In the genomic region with DNA sequence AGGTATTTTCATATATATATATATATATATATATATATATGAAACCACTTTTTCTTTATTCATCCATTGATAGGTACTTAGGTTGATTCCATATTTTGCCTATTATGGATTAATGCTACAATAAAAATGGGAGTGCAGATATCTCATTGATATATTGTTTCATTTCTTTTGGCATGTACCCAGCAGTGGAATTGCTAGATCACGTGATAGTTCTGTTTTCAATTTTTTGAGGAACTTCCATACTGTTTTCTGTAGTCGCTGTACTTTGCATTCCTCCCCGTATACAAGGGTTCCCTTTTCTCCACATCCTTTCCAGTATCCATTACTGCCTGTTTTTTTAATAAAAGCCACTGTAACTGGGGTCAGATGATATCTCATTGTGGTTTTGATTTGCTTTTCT, we compare ENCODE assay signal across 21 cellular contexts.
"Had no signal": no experiment of that assay in that cellular context is flagged by ENCODE, and none has a peak within 500 bp of the region (broad histone marks: within the 10 kb centered on the region; RNA-seq: fewer than 3 reads in every experiment).

No MANE protein-coding gene starts in this region.

- H3K27ac Mint-ChIP-seq: mesothelial cell of epicardium; naive B cell; natural killer cell; nephron progenitor cell; neural progenitor cell; stimulated activated naive B cell treated with anti-CD40 and anti-IgM and Interleukin-4, amounts not matched to agents 10 μg/mL and 1 μg/mL and 100 μg/mL, for 72 hours had no signal

- DNase-seq: islet precursor cell; left ventricle myocardium inferior; mesendoderm; naive B cell; natural killer cell; nephron progenitor cell; occipital lobe; stimulated activated CD4-positive, alpha-beta T cell treated with anti-CD3 and anti-CD28 coated beads, Interleukin-12 subunit alpha, Interleukin-12 subunit beta, amount 100 ng/mL, for 4 hours; stimulated activated CD4-positive, alpha-beta T cell treated with anti-CD3 and anti-CD28 coated beads, Interleukin-15, amount 100 ng/mL, for 24 hours; stimulated activated CD4-positive, alpha-beta T cell treated with anti-CD3 and anti-CD28 coated beads, Interleukin-2, amount 100 ng/mL, for 24 hours; stimulated activated CD4-positive, alpha-beta T cell treated with anti-CD3 and anti-CD28 coated beads, Interleukin-4, amount 100 ng/mL, for 1 hour; stimulated activated naive B cell treated with anti-CD40 and anti-IgM and Interleukin-4, amounts not matched to agents 10 μg/mL and 1 μg/mL and 100 μg/mL, for 72 hours; stimulated activated naive CD8-positive, alpha-beta T cell treated with anti-CD3 and anti-CD28 coated beads, Interleukin-15, Interleukin-2, amounts not matched to agents 100 U/mL and 50 U/mL, for 24 hours; stomach; testis; thyroid gland; transverse colon; upper lobe of left lung had no signal

- H3K4me1 Mint-ChIP-seq: mesothelial cell of epicardium; naive B cell; natural killer cell; nephron progenitor cell; stimulated activated naive B cell treated with anti-CD40 and anti-IgM and Interleukin-4, amounts not matched to agents 10 μg/mL and 1 μg/mL and 100 μg/mL, for 72 hours had no signal

- ATAC-seq: natural killer cell; sciatic nerve; stimulated activated naive B cell treated with anti-CD40 and anti-IgM and Interleukin-4, amounts not matched to agents 10 μg/mL and 1 μg/mL and 100 μg/mL, for 72 hours; stimulated activated naive CD8-positive, alpha-beta T cell treated with anti-CD3 and anti-CD28 coated beads, Interleukin-15, Interleukin-2, amounts not matched to agents 100 U/mL and 50 U/mL, for 24 hours had no signal

- H3K9me3 Mint-ChIP-seq: mesothelial cell of epicardium; natural killer cell; nephron progenitor cell; neural progenitor cell; stimulated activated naive B cell treated with anti-CD40 and anti-IgM and Interleukin-4, amounts not matched to agents 10 μg/mL and 1 μg/mL and 100 μg/mL, for 72 hours had no signal

- H3K4me3 Mint-ChIP-seq: mesothelial cell of epicardium; naive B cell; natural killer cell; nephron progenitor cell; neural progenitor cell; stimulated activated naive B cell treated with anti-CD40 and anti-IgM and Interleukin-4, amounts not matched to agents 10 μg/mL and 1 μg/mL and 100 μg/mL, for 72 hours had no signal

- H3K36me3 Mint-ChIP-seq: mesothelial cell of epicardium; naive B cell; natural killer cell; neural progenitor cell; stimulated activated naive B cell treated with anti-CD40 and anti-IgM and Interleukin-4, amounts not matched to agents 10 μg/mL and 1 μg/mL and 100 μg/mL, for 72 hours had no signal

- H3K27me3 Mint-ChIP-seq: stimulated activated naive B cell treated with anti-CD40 and anti-IgM and Interleukin-4, amounts not matched to agents 10 μg/mL and 1 μg/mL and 100 μg/mL, for 72 hours had no signal
